ENCODE assay signal across 8 cellular contexts in genomic region chr2:134375935-134376334, GRCh38.
A peak's percentile ranks its signal among the peaks of the same experiment; 100 is the strongest.
DNase-seq lines count a peak whose midpoint lies in the region; ATAC-seq and TF ChIP-seq lines count a peak whose summit lies in the region.

No MANE protein-coding gene starts in this region.

- peak; percentile 45 for TF ChIP-seq CTCF in hepatocyte (IDR thresholded peaks at IDR 0.05; ENCODE audit: poor library complexity)
- TF ChIP-seq CTCF in sigmoid colon (IDR thresholded peaks at IDR 0.05), result peak in 3 of 4 experiments; percentile 24 to 34 (median 25)

- H3K9me3 ChIP-seq in hepatocyte (ENCODE audit: low read depth), result no peaks in the 10 kb centered on the region
- no peaks in the 10 kb centered on the region for H3K9me3 ChIP-seq in sigmoid colon

- no peak overlapping the region for H3K4me2 ChIP-seq in hepatocyte

- TF ChIP-seq POLR2A in sigmoid colon (IDR thresholded peaks at IDR 0.05), result no peak

- no peaks in the 10 kb centered on the region for H3K79me2 ChIP-seq in hepatocyte

- whole genome bisulfite sequencing in hepatocyte (ENCODE audit: low lambda C conversion rate, missing lambda C conversion rate), result 51% methylated on average over 3 of the region's 3 CpGs
- WGBS in sigmoid colon, 2 donors, result 29 to 69% methylated on average over 3 of the region's 3 CpGs

- H3K36me3 ChIP-seq in hepatocyte (replicated peaks; ENCODE audit: insufficient read depth, low read depth), result no peaks in the 10 kb centered on the region
- no peaks in the 10 kb centered on the region for H3K36me3 ChIP-seq in sigmoid colon

- intact Hi-C loops in sigmoid colon (cut with DNase I), result loop anchor here (1.0 to 10.0 kb wide), 2 partner anchors 36 to 539 kb away; partner anchors contain the start of gene CCNT2

- no peaks in the 10 kb centered on the region for H4K20me1 ChIP-seq in hepatocyte (ENCODE audit: insufficient read depth, poor library complexity, severe bottlenecking)

- H3K4me1 ChIP-seq in hepatocyte (ENCODE audit: insufficient read depth), result no peaks in the 10 kb centered on the region
- peaks cover 0 to 55% (median 40%) of the 10 kb centered on the region in 4 donors for H3K4me1 ChIP-seq in sigmoid colon

- H3K27me3 ChIP-seq in hepatocyte (no peaks in the 10 kb centered on the region), sigmoid colon (no peaks in the 10 kb centered on the region)

- no peak overlapping the region for H2AFZ ChIP-seq in hepatocyte

- no peak overlapping the region for H3K4me3 ChIP-seq in hepatocyte
- no peak overlapping the region for H3K4me3 ChIP-seq in sigmoid colon

- H3K27ac ChIP-seq in hepatocyte, result no peak overlapping the region
- H3K27ac ChIP-seq in sigmoid colon, result peak overlapping the region; percentile 63 to 81 (median 74)

- DNase-seq in HPDE6-E6E7 (ENCODE audit: extremely low spot score) (peak; percentile 25), anterior cingulate cortex (lab: John Stamatoyannopoulos, UW) (peak in 34 of 58 donors; percentile 3 to 66 (median 31)), hepatocyte (ENCODE audit: low spot score) (peak; percentile 53), sigmoid colon (peak; percentile 85), DMS153 (lab: John Stamatoyannopoulos, UW) (no peak)
- DNase-seq in stimulated activated naive CD4-positive, alpha-beta T cell treated with Interleukin-2 at 50 U/mL for 16 hours (lab: John Stamatoyannopoulos, UW), result no peak
- no peak for DNase-seq in stimulated activated naive CD8-positive, alpha-beta T cell treated with anti-CD3 and anti-CD28 coated beads, Interleukin-15, Interleukin-2, amounts not matched to agents 100 U/mL and 50 U/mL, for 24 hours

- H3K9me2 ChIP-seq in hepatocyte (replicated peaks; ENCODE audit: insufficient read depth), result no peaks in the 10 kb centered on the region

- ATAC-seq in GM18868 (IDR thresholded peaks at IDR 0.05; ENCODE audit: unreplicated experiment), result no peak
- ATAC-seq in stimulated activated naive CD8-positive, alpha-beta T cell treated with anti-CD3 and anti-CD28 coated beads, Interleukin-15, Interleukin-2, amounts not matched to agents 100 U/mL and 50 U/mL, for 24 hours, result no peak

- TF ChIP-seq EP300 in sigmoid colon (IDR thresholded peaks at IDR 0.05), result no peak

Comparison
In these comparisons a context has a peak if more than half of its experiments do, and no peak if none do; other contexts are left out.
1. DNase-seq: peak in HPDE6-E6E7 (single experiment), anterior cingulate cortex (34 of 58), hepatocyte (single experiment) and sigmoid colon (single experiment); none in stimulated activated naive CD4-positive, alpha-beta T cell treated with Interleukin-2 at 50 U/mL for 16 hours (single experiment), stimulated activated naive CD8-positive, alpha-beta T cell treated with anti-CD3 and anti-CD28 coated beads, Interleukin-15, Interleukin-2, amounts not matched to agents 100 U/mL and 50 U/mL, for 24 hours (single experiment) and DMS153 (single experiment).